14 cellular contexts compared by ENCODE assay signal in genomic region chr1:10308001-10308400, GRCh38.
DNase-seq lines count a peak whose midpoint lies in the region; TF ChIP-seq lines count a peak whose summit lies in the region.
"Had no signal": no experiment of that assay in that cellular context is flagged by ENCODE, and none has a peak within 500 bp of the region (broad histone marks: within the 10 kb centered on the region; RNA-seq: fewer than 3 reads in every experiment).

No MANE protein-coding gene starts in this region.

- no peak for TF ChIP-seq POLR2A in uterus (IDR thresholded peaks at IDR 0.05)

- TF ChIP-seq CTCF in uterus (IDR thresholded peaks at IDR 0.05), result no peak

- H3K9me3 ChIP-seq in uterus, result no peaks in the 10 kb centered on the region
- H3K9me3 ChIP-seq: thoracic aorta had no signal

- intact Hi-C loops in uterus (cut with DNase I; ENCODE audit: low total_unique reads), result no loop called here

- H3K36me3 ChIP-seq in uterus, result no peaks in the 10 kb centered on the region

- H3K4me1 ChIP-seq in uterus, result peaks cover 0 to 16% of the 10 kb centered on the region in 2 donors

- no peaks in the 10 kb centered on the region for H3K27me3 ChIP-seq in uterus

- peak; percentile 3 for DNase-seq in stimulated activated CD8-positive, alpha-beta memory T cell treated with anti-CD3 and anti-CD28 coated beads, Interleukin-12 subunit alpha, Interleukin-12 subunit beta, amount 100 ng/mL, for 1 hour (ENCODE audit: low read depth)
- DNase-seq in stimulated activated CD8-positive, alpha-beta memory T cell treated with anti-CD3 and anti-CD28 coated beads, Interleukin-4, amount 100 ng/mL, for 48 hours, result no peak
- DNase-seq in activated gamma-delta T cell treated with anti-CD3 and anti-CD28 coated beads, Interleukin-2, amount 50 U/mL, for 16 hours (ENCODE audit: low read depth), result peak; percentile 4
- DNase-seq in left kidney (ENCODE audit: low read depth, low spot score), result peak; percentile 10
- no peak for DNase-seq in uterus
- DNase-seq in SHP77 (lab: John Stamatoyannopoulos, UW), result no peak
- DNase-seq in iPS-NIHi11 (ENCODE audit: low spot score), result no peak
- DNase-seq in SIG-M5 (lab: John Stamatoyannopoulos, UW), result no peak
- DNase-seq: islet precursor cell, Karpas-422, naive B cell, NCI-H2081 treated with DMSO at 0.1 percent for 48 hours had no signal

- no peak overlapping the region for H3K4me3 ChIP-seq in uterus
- H3K4me3 ChIP-seq: SK-N-MC, thoracic aorta had no signal

- H3K27ac ChIP-seq in uterus, result peak overlapping the region; percentile 30 to 46
- H3K27ac ChIP-seq: thoracic aorta had no signal

Comparison
In these comparisons a context has a peak if more than half of its experiments do, and no peak if none do; other contexts are left out.
1. DNase-seq: peak in stimulated activated CD8-positive, alpha-beta memory T cell treated with anti-CD3 and anti-CD28 coated beads, Interleukin-12 subunit alpha, Interleukin-12 subunit beta, amount 100 ng/mL, for 1 hour (single experiment), activated gamma-delta T cell treated with anti-CD3 and anti-CD28 coated beads, Interleukin-2, amount 50 U/mL, for 16 hours (single experiment) and left kidney (single experiment); none in stimulated activated CD8-positive, alpha-beta memory T cell treated with anti-CD3 and anti-CD28 coated beads, Interleukin-4, amount 100 ng/mL, for 48 hours (single experiment), uterus (0 of 2), SHP77 (0 of 2), iPS-NIHi11 (single experiment) and SIG-M5 (single experiment).